Comparison of ENCODE assay signal across 21 cellular contexts in the genomic region with DNA sequence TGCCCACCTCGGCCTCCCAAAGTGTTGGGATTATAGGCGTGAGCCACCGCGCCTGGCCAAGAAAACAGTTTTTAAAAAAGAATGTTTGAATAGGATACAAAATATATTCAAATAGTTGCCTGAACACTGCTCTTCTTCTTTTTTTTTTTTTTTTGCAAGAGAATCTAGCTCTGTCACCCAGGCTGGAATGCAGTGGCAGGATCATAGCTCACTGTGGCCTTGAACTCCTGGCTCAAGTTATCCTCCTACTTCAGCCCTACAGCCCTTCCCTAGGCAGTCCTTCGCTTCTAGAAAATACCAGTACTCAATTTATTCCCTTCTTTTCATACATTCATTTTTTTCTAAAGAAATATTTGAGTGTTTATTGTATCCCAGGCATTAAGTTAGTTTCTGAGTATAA.
"Had no signal": no experiment of that assay in that cellular context is flagged by ENCODE, and none has a peak within 500 bp of the region (broad histone marks: within the 10 kb centered on the region; RNA-seq: fewer than 3 reads in every experiment).

No MANE protein-coding gene starts in this region.

- H3K4me3 ChIP-seq: coronary artery, dorsolateral prefrontal cortex, esophagus muscularis mucosa, gastroesophageal sphincter, heart left ventricle, hepatocyte, left lung, lower lobe of right lung had no signal

- H3K9me3 ChIP-seq: esophagus muscularis mucosa, gastroesophageal sphincter, heart left ventricle, left lung, lower lobe of right lung had no signal

- DNase-seq: dermis blood vessel endothelial cell; dorsolateral prefrontal cortex; effector CD4-positive, alpha-beta T cell; effector memory CD4-positive, alpha-beta T cell; foreskin keratinocyte; heart left ventricle; hypothalamus; immature natural killer cell; islet precursor cell; kidney; kidney glomerular epithelial cell; left colon; left lung; left ventricle myocardium superior; lower lobe of right lung; mesenchymal stem cell; midbrain had no signal

- H3K4me3 Mint-ChIP-seq: immature natural killer cell had no signal

- H3K4me2 ChIP-seq: hepatocyte had no signal

- ATAC-seq: foreskin keratinocyte, gastroesophageal sphincter, heart left ventricle, left colon, left lung, left ventricle myocardium superior, lower lobe of right lung had no signal

- H2AFZ ChIP-seq: hepatocyte had no signal

- H3K9me3 Mint-ChIP-seq: immature natural killer cell had no signal

- H3K36me3 ChIP-seq: esophagus muscularis mucosa, gastroesophageal sphincter, heart left ventricle, left lung, lower lobe of right lung had no signal

- H3K27ac ChIP-seq: coronary artery, dorsolateral prefrontal cortex, esophagus muscularis mucosa, foreskin keratinocyte, gastroesophageal sphincter, heart left ventricle, hepatocyte, left lung, lower lobe of right lung had no signal

- H3K27ac Mint-ChIP-seq: immature natural killer cell had no signal

- H3K27me3 ChIP-seq: dorsolateral prefrontal cortex, esophagus muscularis mucosa, foreskin keratinocyte, gastroesophageal sphincter, heart left ventricle, hepatocyte, left lung had no signal

- H3K36me3 Mint-ChIP-seq: immature natural killer cell had no signal
